Comparison of ENCODE assay signal across 19 cellular contexts in the genomic region with DNA sequence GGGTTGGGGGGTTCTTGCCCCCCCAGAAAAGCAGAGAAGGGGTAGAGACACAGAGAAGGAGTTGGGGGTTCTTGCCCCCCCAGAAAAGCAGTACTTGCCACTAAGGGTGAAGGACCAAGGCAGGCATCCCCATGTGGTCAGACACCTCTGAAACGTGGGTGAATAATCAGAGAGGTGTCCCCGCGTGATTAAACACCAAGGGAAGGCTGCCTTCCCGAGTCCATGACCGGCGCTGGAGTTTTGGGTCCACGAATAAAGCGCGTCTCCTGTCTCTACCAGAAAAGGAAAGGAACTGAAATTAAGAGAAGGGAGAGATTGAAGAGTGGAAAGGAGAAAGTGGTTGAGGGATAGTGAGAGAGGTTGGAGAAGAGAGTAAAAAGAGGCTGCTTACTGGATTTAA. TPM values are rescaled to one million over a fixed set of nuclear protein-coding genes. Genes with fewer than 3 reads are reported as not detected.
"Had no signal": no experiment of that assay in that cellular context is flagged by ENCODE, and none has a peak within 500 bp of the region (broad histone marks: within the 10 kb centered on the region; RNA-seq: fewer than 3 reads in every experiment).

No MANE protein-coding gene starts in this region.

RNA-seq across cellular contexts. Expression of gene NCR1, which starts 6.3 kb away (rescaled TPM):
- total RNA-seq: neural crest cell, occipital lobe, pulmonary artery endothelial cell, right atrium auricular region, smooth muscle cell, temporal lobe, thyroid gland, ureter had no signal
- polyA plus RNA-seq: naive thymus-derived CD4-positive, alpha-beta T cell had no signal

RNA-seq across cellular contexts. Expression of gene FCAR, which starts 25.6 kb away (rescaled TPM):
- total RNA-seq: neural crest cell, occipital lobe, osteoblast, prostate gland, pulmonary artery endothelial cell, smooth muscle cell had no signal
- polyA plus RNA-seq: naive thymus-derived CD4-positive, alpha-beta T cell; smooth muscle cell had no signal

RNA-seq across cellular contexts. Expression of gene NLRP7, which starts 47.7 kb away (rescaled TPM):
- total RNA-seq: naive thymus-derived CD4-positive, alpha-beta T cell; natural killer cell; neural crest cell; occipital lobe; osteoblast; ovary; pulmonary artery endothelial cell; right atrium auricular region; sciatic nerve; stomach; subcutaneous adipose tissue; temporal lobe; thoracic aorta; thyroid gland; tibial nerve; ureter; vagina had no signal
- polyA plus RNA-seq: naive thymus-derived CD4-positive, alpha-beta T cell; stomach had no signal

RNA-seq across cellular contexts. Expression of gene KIR3DL2, which starts 49.4 kb away (rescaled TPM):
- total RNA-seq: neural crest cell, occipital lobe, osteoblast, ovary, prostate gland, pulmonary artery endothelial cell, right atrium auricular region, sciatic nerve, smooth muscle cell, stomach, subcutaneous adipose tissue, temporal lobe, thoracic aorta, thyroid gland, tibial nerve, ureter, vagina had no signal
- polyA plus RNA-seq: smooth muscle cell, stomach had no signal
